In the genomic region with DNA sequence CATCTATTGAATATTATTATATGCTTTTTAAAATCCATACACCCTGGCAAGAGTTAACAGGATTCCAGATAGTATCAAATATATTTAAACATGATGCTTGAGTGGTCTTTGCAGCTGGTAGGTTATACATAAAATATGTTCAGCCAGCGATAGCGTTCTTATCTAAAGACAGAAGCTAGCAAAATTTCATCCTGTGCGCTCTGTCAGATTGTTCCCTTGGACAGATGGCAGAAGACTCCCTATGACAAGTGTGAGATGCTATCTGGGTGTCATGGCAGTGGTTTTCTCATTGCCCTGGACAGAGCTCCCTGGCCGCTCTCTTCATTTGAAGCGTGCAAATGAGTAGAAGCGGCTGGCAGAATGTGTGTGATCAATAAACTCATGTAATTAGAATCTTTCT, we compare ENCODE assay signal across 29 cellular contexts.
A peak's percentile ranks its signal among the peaks of the same experiment; 100 is the strongest.
DNase-seq lines count a peak whose midpoint lies in the region; ATAC-seq, FAIRE-seq and TF ChIP-seq lines count a peak whose summit lies in the region.
"Had no signal": no experiment of that assay in that cellular context is flagged by ENCODE, and none has a peak within 500 bp of the region (broad histone marks: within the 10 kb centered on the region; RNA-seq: fewer than 3 reads in every experiment).

No MANE protein-coding gene starts in this region.

- no peaks in the 10 kb centered on the region for H3K79me2 ChIP-seq in SK-N-SH (ENCODE audit: insufficient read depth)

- H3K9me3 ChIP-seq in BE2C (no peaks in the 10 kb centered on the region; the same call in 1 of the 2 replicates), SK-N-SH (no peaks in the 10 kb centered on the region), pancreas (no peaks in the 10 kb centered on the region)
- H3K9me3 ChIP-seq: A549, BLaER1 had no signal

- intact Hi-C loops in pancreas (cut with DNase I), result no loop called here

- no peak overlapping the region for H3K4me3 Mint-ChIP-seq in glutamatergic neuron (ENCODE audit: unreplicated experiment)
- H3K4me3 Mint-ChIP-seq: B cell; CD14-positive monocyte; CD4-positive, alpha-beta memory T cell; CD8-positive, alpha-beta memory T cell had no signal

- H3K4me1 ChIP-seq in BE2C (peaks cover 13% of the 10 kb centered on the region), SK-N-SH (ENCODE audit: control insufficient read depth in 1 of 2, insufficient read depth in 2 of 2, low read depth in 1 of 2, low read length in 1 of 2) (peaks cover 0 to 5% of the 10 kb centered on the region in 2 experiments; a peak in 2 of 4 replicates), pancreas (no peaks in the 10 kb centered on the region)
- H3K4me1 ChIP-seq: A549, BLaER1 had no signal

- FAIRE-seq in pancreas (lab: Jason Lieb, UNC), result no peak
- FAIRE-seq: A549, GM12878, GM12892, GM18507, GM19239 had no signal

- no peaks in the 10 kb centered on the region for H3F3A ChIP-seq in SK-N-SH (replicated peaks; ENCODE audit: insufficient read depth)

- H3K27me3 Mint-ChIP-seq in glutamatergic neuron (ENCODE audit: unreplicated experiment), result no peaks in the 10 kb centered on the region
- H3K27me3 Mint-ChIP-seq: B cell; CD4-positive, alpha-beta memory T cell; CD4-positive, CD25-positive, alpha-beta regulatory T cell; CD8-positive, alpha-beta memory T cell had no signal

- no peaks in the 10 kb centered on the region for H4K20me1 ChIP-seq in SK-N-SH (ENCODE audit: insufficient read depth)
- H4K20me1 ChIP-seq: BLaER1 had no signal

- no peak overlapping the region for H3K9ac ChIP-seq in SK-N-SH
- H3K9ac ChIP-seq: BLaER1 had no signal

- no peaks in the 10 kb centered on the region for H3K27me3 ChIP-seq in BE2C
- H3K27me3 ChIP-seq in SK-N-SH (ENCODE audit: insufficient read depth), result no peaks in the 10 kb centered on the region
- H3K27me3 ChIP-seq in pancreas, result no peaks in the 10 kb centered on the region
- H3K27me3 ChIP-seq: BLaER1 had no signal

- no peak for ATAC-seq in HG03565 (IDR thresholded peaks at IDR 0.05; ENCODE audit: unreplicated experiment)
- ATAC-seq in pancreas, result no peak
- ATAC-seq: A549, GM12878 had no signal

- peak in 1 of 2 experiments; percentile 97; a peak in 2 of 4 replicates for TF ChIP-seq EP300 in SK-N-SH (IDR thresholded peaks at IDR 0.05; ENCODE audit: borderline replicate concordance in 1 of 2, low read depth in 1 of 2, low read length in 1 of 2)

- DNase-seq in BE2C (peak; percentile 69), SK-N-SH (peak; percentile 52), glutamatergic neuron (peak; percentile 29), retina (peak; percentile 21), NCI-H128 (lab: John Stamatoyannopoulos, UW; ENCODE audit: unreplicated experiment) (no peak), pancreas (no peak)
- DNase-seq: AML-193; C1 segment of cervical spinal cord; CD4-positive, alpha-beta memory T cell; CD4-positive, CD25-positive, alpha-beta regulatory T cell; CD8-positive, alpha-beta memory T cell; COR-L47; DMS 273 treated with DMSO at 0.1 percent for 48 hours; DMS153; DMS53; DMS79; DND-41; EL; GDM1 had no signal

- H3K9me2 ChIP-seq in SK-N-SH, result no peaks in the 10 kb centered on the region

- H3K4me1 Mint-ChIP-seq in glutamatergic neuron (ENCODE audit: low read depth, unreplicated experiment), result peaks cover 8% of the 10 kb centered on the region
- H3K4me1 Mint-ChIP-seq: B cell; CD14-positive monocyte; CD4-positive, alpha-beta memory T cell; CD4-positive, CD25-positive, alpha-beta regulatory T cell; CD8-positive, alpha-beta memory T cell had no signal

- CTCF ChIA-PET in SK-N-SH (lab: Yijun Ruan, JAX), result interaction anchor here (0.8 to 1.2 kb wide), 3 partner anchors 11 to 424 kb away, joined by 3 read pairs; no protein-coding TSS in a partner anchor

- peak overlapping the region; percentile 39 for H3K27ac Mint-ChIP-seq in glutamatergic neuron (ENCODE audit: unreplicated experiment)
- H3K27ac Mint-ChIP-seq: B cell; CD14-positive monocyte; CD4-positive, alpha-beta memory T cell; CD4-positive, CD25-positive, alpha-beta regulatory T cell; CD8-positive, alpha-beta memory T cell had no signal

- POLR2A ChIA-PET in SK-N-SH (lab: Yijun Ruan, JAX), result no interaction called here

- peak overlapping the region in 1 of 2 experiments; percentile 95; a peak in 2 of 4 replicates for H3K27ac ChIP-seq in SK-N-SH (ENCODE audit: low read depth in 2 of 2, low read length in 1 of 2)
- H3K27ac ChIP-seq in pancreas, result no peak overlapping the region
- H3K27ac ChIP-seq: 22Rv1, A549, BLaER1 had no signal

- H3K4me2 ChIP-seq in SK-N-SH, result no peak overlapping the region
- H3K4me2 ChIP-seq: A549, BLaER1 had no signal

- H2AFZ ChIP-seq in SK-N-SH (ENCODE audit: low read depth), result no peak overlapping the region

- H3K9me3 Mint-ChIP-seq in glutamatergic neuron (ENCODE audit: unreplicated experiment), result no peaks in the 10 kb centered on the region

- peaks cover 7% of the 10 kb centered on the region for H3K36me3 Mint-ChIP-seq in glutamatergic neuron (ENCODE audit: unreplicated experiment)
- H3K36me3 Mint-ChIP-seq: CD14-positive monocyte; CD4-positive, alpha-beta memory T cell; CD4-positive, CD25-positive, alpha-beta regulatory T cell; CD8-positive, alpha-beta memory T cell had no signal

- no peak overlapping the region for H3K4me3 ChIP-seq in BE2C (ENCODE audit: low read depth, low read length)
- H3K4me3 ChIP-seq in SK-N-SH (ENCODE audit: low read depth in 2 of 2, low read length in 1 of 2), result no peak overlapping the region
- no peak overlapping the region for H3K4me3 ChIP-seq in pancreas
- H3K4me3 ChIP-seq: A549, BLaER1, GM12878 had no signal

- peak; percentile 34; the same call in 1 of the 2 replicates for TF ChIP-seq RAD21 in SK-N-SH (IDR thresholded peaks at IDR 0.05; ENCODE audit: low read length)

- WGBS in SK-N-SH (ENCODE audit: low lambda C conversion rate), result 3% methylated on average over 6 of the region's 6 CpGs
- WGBS in pancreas, 2 donors, result 61 to 64% methylated on average over 6 of the region's 6 CpGs

- H3K36me3 ChIP-seq in BE2C (no peaks in the 10 kb centered on the region), SK-N-SH (replicated peaks in 1 of 2; ENCODE audit: control insufficient read depth in 1 of 2, insufficient read depth in 2 of 2, low read length in 1 of 2) (no peaks in the 10 kb centered on the region), pancreas (no peaks in the 10 kb centered on the region)
- H3K36me3 ChIP-seq: BLaER1 had no signal

- TF ChIP-seq CTCF in BE2C (IDR thresholded peaks at IDR 0.05; ENCODE audit: low read depth, low read length) (no peak), SK-N-SH (IDR thresholded peaks at IDR 0.05) (no peak), glutamatergic neuron (IDR thresholded peaks at IDR 0.05; ENCODE audit: partially characterized antibody, unreplicated experiment) (no peak), pancreas (IDR thresholded peaks at IDR 0.05) (no peak)

TF ChIP-seq in SK-N-SH, 30 proteins besides CTCF, POLR2A, EP300 and RAD21:
- TF ChIP-seq YY1 (IDR thresholded peaks at IDR 0.05; ENCODE audit: low read depth), result no peak
- TF ChIP-seq FOSL2 (IDR thresholded peaks at IDR 0.05; ENCODE audit: borderline replicate concordance, low read depth), result no peak
- no peak for TF ChIP-seq TAF1 (IDR thresholded peaks at IDR 0.05; ENCODE audit: borderline replicate concordance, low read depth, low read length)
- peak; percentile 23; the same call in 1 of the 2 replicates for TF ChIP-seq POLR2AphosphoS5 (IDR thresholded peaks at IDR 0.05; ENCODE audit: low read depth, low read length)
- peak; percentile 94 for TF ChIP-seq RCOR1 (IDR thresholded peaks at IDR 0.05; ENCODE audit: low read length)
- peak; percentile 57 for TF ChIP-seq TCF12 (IDR thresholded peaks at IDR 0.05)
- peak; percentile 66; the same call in 1 of the 2 replicates for TF ChIP-seq MXI1 (IDR thresholded peaks at IDR 0.05; ENCODE audit: low read depth, low read length)
- TF ChIP-seq PBX3 (IDR thresholded peaks at IDR 0.05), result no peak
- peak; percentile 98 for TF ChIP-seq GATA2 (CRISPR knock-in tag; IDR thresholded peaks at IDR 0.05)
- 0 out of 2 replicates have a peak, but pooled peaks have one; percentile 9 for TF ChIP-seq TEAD4 (IDR thresholded peaks at IDR 0.05; ENCODE audit: borderline replicate concordance, insufficient read depth)
- TF ChIP-seq CHD2 (IDR thresholded peaks at IDR 0.05; ENCODE audit: low read length, partially characterized antibody), result peak; percentile 89
- TF ChIP-seq FOXJ3 (CRISPR knock-in tag; IDR thresholded peaks at IDR 0.05), result 0 out of 2 replicates have a peak, but pooled peaks have one; percentile 79

Comparison
In these comparisons a context has a peak if more than half of its experiments do, and no peak if none do; other contexts are left out.
1. DNase-seq: peak in BE2C (single experiment), SK-N-SH (single experiment), glutamatergic neuron (single experiment) and retina (single experiment); none in NCI-H128 (single experiment) and pancreas (0 of 6).